ENCODE assay signal across 1 cellular context in the genomic region with DNA sequence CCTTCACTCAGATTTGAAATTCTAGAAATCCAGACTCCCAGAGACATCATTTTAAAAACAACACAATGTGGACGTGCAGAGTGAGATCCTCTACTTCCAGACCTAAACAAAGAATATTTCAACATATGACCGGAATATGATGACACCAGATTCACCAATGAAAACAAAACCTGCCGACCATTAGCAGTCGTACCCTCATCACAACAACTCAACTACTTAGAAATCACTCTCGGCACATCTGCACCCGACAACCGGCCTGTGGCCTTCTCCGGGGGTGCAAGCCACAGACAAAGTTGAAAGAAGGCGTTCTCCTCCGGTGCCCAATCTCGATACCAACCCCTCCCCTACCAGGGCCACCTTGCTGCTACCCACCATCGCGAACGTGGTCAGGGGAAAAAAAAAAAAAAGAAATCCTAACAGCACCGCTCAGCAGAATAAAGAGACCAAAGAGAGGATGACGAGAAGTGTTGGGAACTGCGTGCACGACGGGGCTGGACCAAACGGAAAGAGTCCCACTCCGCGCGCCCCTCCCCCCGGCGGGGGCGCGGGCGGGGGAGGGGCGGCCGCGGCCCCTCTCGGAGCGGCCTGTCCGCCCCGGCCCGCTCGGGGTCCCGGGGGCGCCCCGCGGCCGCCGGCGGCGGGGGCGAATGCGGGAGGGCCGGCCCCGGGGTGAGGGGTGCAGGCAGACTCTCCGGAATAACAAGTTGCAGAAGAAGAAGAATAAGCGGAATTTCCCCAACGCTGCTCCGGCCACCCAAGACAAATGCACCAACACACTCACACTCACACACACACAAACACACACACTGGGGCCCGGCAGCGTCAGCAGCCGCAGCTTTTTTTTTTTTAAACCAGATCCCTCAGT.
TF ChIP-seq lines count a peak whose summit lies in the region.

No MANE protein-coding gene starts in this region.

TF ChIP-seq in HepG2, 621 proteins besides CTCF, POLR2A, EP300 and RAD21 (continued from another document and continues in another):
- TF ChIP-seq, protein P1, sequence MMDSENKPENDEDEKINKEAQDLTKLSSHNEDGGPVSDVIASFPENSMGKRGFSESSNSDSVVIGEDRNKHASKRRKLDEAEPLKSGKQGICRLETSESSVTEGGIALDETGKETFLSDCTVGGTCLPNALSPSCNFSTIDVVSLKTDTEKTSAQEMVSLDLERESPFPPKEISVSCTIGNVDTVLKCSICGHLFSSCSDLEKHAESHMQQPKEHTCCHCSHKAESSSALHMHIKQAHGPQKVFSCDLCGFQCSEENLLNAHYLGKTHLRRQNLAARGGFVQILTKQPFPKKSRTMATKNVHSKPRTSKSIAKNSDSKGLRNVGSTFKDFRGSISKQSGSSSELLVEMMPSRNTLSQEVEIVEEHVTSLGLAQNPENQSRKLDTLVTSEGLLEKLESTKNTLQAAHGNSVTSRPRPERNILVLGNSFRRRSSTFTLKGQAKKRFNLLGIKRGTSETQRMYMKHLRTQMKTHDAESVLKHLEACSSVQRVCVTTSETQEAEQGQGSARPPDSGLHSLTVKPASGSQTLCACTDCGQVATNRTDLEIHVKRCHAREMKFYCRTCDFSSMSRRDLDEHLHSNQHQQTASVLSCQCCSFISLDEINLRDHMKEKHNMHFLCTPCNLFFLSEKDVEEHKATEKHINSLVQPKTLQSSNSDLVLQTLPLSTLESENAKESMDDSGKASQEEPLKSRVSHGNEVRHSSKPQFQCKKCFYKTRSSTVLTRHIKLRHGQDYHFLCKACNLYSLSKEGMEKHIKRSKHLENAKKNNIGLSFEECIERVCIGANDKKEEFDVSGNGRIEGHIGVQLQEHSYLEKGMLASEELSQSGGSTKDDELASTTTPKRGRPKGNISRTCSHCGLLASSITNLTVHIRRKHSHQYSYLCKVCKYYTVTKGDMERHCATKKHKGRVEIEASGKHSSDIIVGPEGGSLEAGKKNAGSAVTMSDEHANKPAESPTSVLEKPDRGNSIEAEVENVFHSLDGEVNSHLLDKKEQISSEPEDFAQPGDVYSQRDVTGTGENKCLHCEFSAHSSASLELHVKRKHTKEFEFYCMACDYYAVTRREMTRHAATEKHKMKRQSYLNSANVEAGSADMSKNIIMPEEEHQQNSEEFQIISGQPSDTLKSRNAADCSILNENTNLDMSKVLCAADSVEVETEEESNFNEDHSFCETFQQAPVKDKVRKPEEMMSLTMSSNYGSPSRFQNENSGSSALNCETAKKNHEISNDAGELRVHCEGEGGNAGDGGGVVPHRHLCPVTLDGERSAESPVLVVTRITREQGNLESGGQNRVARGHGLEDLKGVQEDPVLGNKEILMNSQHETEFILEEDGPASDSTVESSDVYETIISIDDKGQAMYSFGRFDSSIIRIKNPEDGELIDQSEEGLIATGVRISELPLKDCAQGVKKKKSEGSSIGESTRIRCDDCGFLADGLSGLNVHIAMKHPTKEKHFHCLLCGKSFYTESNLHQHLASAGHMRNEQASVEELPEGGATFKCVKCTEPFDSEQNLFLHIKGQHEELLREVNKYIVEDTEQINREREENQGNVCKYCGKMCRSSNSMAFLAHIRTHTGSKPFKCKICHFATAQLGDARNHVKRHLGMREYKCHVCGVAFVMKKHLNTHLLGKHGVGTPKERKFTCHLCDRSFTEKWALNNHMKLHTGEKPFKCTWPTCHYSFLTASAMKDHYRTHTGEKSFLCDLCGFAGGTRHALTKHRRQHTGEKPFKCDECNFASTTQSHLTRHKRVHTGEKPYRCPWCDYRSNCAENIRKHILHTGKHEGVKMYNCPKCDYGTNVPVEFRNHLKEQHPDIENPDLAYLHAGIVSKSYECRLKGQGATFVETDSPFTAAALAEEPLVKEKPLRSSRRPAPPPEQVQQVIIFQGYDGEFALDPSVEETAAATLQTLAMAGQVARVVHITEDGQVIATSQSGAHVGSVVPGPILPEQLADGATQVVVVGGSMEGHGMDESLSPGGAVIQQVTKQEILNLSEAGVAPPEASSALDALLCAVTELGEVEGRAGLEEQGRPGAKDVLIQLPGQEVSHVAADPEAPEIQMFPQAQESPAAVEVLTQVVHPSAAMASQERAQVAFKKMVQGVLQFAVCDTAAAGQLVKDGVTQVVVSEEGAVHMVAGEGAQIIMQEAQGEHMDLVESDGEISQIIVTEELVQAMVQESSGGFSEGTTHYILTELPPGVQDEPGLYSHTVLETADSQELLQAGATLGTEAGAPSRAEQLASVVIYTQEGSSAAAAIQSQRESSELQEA (CRISPR knock-in tag; IDR thresholded peaks at IDR 0.05; ENCODE audit: not compliant biosample characterization), result no peak
- TF ChIP-seq, protein P2, sequence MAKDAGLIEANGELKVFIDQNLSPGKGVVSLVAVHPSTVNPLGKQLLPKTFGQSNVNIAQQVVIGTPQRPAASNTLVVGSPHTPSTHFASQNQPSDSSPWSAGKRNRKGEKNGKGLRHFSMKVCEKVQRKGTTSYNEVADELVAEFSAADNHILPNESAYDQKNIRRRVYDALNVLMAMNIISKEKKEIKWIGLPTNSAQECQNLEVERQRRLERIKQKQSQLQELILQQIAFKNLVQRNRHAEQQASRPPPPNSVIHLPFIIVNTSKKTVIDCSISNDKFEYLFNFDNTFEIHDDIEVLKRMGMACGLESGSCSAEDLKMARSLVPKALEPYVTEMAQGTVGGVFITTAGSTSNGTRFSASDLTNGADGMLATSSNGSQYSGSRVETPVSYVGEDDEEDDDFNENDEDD (CRISPR knock-in tag; IDR thresholded peaks at IDR 0.05; ENCODE audit: borderline replicate concordance), result no peak
- TF ChIP-seq ZNF660 (CRISPR knock-in tag; IDR thresholded peaks at IDR 0.05; ENCODE audit: borderline replicate concordance, low read depth) (no peak), SMAD3 (CRISPR knock-in tag; IDR thresholded peaks at IDR 0.05) (0 out of 2 replicates have a peak, but pooled peaks have one; percentile 29), IRX3 (CRISPR knock-in tag; IDR thresholded peaks at IDR 0.05; ENCODE audit: borderline replicate concordance, low read depth) (no peak), SIN3A (IDR thresholded peaks at IDR 0.05; ENCODE audit: borderline replicate concordance, low read depth, low read length) (peak; percentile 4; the same call in 1 of the 2 replicates), ZNF468 (CRISPR knock-in tag; IDR thresholded peaks at IDR 0.05) (no peak), ZNF703 (CRISPR knock-in tag; IDR thresholded peaks at IDR 0.05; ENCODE audit: borderline replicate concordance) (no peak), ZNF562 (CRISPR knock-in tag; IDR thresholded peaks at IDR 0.05; ENCODE audit: borderline replicate concordance) (no peak), SOX6 (IDR thresholded peaks at IDR 0.05) (no peak), SOX6 (CRISPR knock-in tag; IDR thresholded peaks at IDR 0.05) (peak; percentile 82), NCOA2 (CRISPR knock-in tag; IDR thresholded peaks at IDR 0.05) (no peak; the same call in 1 of the 2 replicates), FLYWCH1 (CRISPR knock-in tag; IDR thresholded peaks at IDR 0.05) (no peak), POGZ (CRISPR knock-in tag; IDR thresholded peaks at IDR 0.05) (no peak), SIX1 (CRISPR knock-in tag; IDR thresholded peaks at IDR 0.05; ENCODE audit: borderline replicate concordance) (0 out of 2 replicates have a peak, but pooled peaks have one; percentile 17), FOXA3 (CRISPR knock-in tag; IDR thresholded peaks at IDR 0.05) (peak; percentile 65), KLF16 (CRISPR knock-in tag; IDR thresholded peaks at IDR 0.05) (peak in 1 of 2 experiments; percentile 77; a peak in 2 of 4 replicates), SRSF1 (optimal IDR thresholded peaks at IDR 0.05; ENCODE audit: low read depth, low read length) (no peak), ATAD3A (CRISPR knock-in tag; IDR thresholded peaks at IDR 0.05) (no peak), HOXA9 (CRISPR knock-in tag; IDR thresholded peaks at IDR 0.05; ENCODE audit: borderline replicate concordance) (no peak), ZNF768 (CRISPR knock-in tag; IDR thresholded peaks at IDR 0.05) (no peak), ZNF431 (CRISPR knock-in tag; IDR thresholded peaks at IDR 0.05; ENCODE audit: borderline replicate concordance, low read depth) (no peak), KAT7 (CRISPR knock-in tag; IDR thresholded peaks at IDR 0.05; ENCODE audit: borderline replicate concordance) (no peak), ZNF367 (CRISPR knock-in tag; IDR thresholded peaks at IDR 0.05; ENCODE audit: borderline replicate concordance) (no peak), ZNF652 (CRISPR knock-in tag; IDR thresholded peaks at IDR 0.05; ENCODE audit: borderline replicate concordance, low read depth) (no peak), SAP130 (CRISPR knock-in tag; IDR thresholded peaks at IDR 0.05; ENCODE audit: low read depth) (peak; percentile 89)
- TF ChIP-seq, protein P3, sequence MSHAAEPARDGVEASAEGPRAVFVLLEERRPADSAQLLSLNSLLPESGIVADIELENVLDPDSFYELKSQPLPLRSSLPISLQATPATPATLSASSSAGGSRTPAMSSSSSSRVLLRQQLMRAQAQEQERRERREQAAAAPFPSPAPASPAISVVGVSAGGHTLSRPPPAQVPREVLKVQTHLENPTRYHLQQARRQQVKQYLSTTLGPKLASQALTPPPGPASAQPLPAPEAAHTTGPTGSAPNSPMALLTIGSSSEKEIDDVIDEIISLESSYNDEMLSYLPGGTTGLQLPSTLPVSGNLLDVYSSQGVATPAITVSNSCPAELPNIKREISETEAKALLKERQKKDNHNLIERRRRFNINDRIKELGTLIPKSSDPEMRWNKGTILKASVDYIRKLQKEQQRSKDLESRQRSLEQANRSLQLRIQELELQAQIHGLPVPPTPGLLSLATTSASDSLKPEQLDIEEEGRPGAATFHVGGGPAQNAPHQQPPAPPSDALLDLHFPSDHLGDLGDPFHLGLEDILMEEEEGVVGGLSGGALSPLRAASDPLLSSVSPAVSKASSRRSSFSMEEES (CRISPR knock-in tag; IDR thresholded peaks at IDR 0.05), result no peak
- TF ChIP-seq, protein P4, sequence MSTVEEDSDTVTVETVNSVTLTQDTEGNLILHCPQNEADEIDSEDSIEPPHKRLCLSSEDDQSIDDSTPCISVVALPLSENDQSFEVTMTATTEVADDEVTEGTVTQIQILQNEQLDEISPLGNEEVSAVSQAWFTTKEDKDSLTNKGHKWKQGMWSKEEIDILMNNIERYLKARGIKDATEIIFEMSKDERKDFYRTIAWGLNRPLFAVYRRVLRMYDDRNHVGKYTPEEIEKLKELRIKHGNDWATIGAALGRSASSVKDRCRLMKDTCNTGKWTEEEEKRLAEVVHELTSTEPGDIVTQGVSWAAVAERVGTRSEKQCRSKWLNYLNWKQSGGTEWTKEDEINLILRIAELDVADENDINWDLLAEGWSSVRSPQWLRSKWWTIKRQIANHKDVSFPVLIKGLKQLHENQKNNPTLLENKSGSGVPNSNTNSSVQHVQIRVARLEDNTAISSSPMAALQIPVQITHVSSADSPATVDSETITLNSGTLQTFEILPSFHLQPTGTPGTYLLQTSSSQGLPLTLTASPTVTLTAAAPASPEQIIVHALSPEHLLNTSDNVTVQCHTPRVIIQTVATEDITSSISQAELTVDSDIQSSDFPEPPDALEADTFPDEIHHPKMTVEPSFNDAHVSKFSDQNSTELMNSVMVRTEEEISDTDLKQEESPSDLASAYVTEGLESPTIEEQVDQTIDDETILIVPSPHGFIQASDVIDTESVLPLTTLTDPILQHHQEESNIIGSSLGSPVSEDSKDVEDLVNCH (CRISPR knock-in tag; IDR thresholded peaks at IDR 0.05), result no peak
- TF ChIP-seq, protein P5, sequence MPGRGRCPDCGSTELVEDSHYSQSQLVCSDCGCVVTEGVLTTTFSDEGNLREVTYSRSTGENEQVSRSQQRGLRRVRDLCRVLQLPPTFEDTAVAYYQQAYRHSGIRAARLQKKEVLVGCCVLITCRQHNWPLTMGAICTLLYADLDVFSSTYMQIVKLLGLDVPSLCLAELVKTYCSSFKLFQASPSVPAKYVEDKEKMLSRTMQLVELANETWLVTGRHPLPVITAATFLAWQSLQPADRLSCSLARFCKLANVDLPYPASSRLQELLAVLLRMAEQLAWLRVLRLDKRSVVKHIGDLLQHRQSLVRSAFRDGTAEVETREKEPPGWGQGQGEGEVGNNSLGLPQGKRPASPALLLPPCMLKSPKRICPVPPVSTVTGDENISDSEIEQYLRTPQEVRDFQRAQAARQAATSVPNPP (CRISPR knock-in tag; IDR thresholded peaks at IDR 0.05), result no peak
- TF ChIP-seq, protein P6, sequence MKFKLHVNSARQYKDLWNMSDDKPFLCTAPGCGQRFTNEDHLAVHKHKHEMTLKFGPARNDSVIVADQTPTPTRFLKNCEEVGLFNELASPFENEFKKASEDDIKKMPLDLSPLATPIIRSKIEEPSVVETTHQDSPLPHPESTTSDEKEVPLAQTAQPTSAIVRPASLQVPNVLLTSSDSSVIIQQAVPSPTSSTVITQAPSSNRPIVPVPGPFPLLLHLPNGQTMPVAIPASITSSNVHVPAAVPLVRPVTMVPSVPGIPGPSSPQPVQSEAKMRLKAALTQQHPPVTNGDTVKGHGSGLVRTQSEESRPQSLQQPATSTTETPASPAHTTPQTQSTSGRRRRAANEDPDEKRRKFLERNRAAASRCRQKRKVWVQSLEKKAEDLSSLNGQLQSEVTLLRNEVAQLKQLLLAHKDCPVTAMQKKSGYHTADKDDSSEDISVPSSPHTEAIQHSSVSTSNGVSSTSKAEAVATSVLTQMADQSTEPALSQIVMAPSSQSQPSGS (CRISPR knock-in tag; IDR thresholded peaks at IDR 0.05), result no peak
- TF ChIP-seq, protein P7, sequence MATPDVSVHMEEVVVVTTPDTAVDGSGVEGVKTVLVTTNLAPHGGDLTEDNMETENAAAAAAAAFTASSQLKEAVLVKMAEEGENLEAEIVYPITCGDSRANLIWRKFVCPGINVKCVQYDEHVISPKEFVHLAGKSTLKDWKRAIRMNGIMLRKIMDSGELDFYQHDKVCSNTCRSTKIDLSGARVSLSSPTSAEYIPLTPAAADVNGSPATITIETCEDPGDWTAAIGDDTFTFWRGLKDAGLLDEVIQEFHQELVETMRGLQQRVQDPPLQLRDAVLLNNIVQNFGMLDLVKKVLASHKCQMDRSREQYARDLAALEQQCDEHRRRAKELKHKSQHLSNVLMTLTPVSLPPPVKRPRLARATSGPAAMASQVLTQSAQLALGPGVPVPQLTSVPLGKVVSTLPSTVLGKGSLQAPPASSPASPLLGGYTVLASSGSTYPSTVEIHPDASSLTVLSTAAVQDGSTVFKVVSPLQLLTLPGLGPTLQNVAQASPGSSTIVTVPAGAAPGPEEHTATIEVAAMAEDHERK (CRISPR knock-in tag; IDR thresholded peaks at IDR 0.05; ENCODE audit: low read depth), result no peak
- TF ChIP-seq, protein P8, sequence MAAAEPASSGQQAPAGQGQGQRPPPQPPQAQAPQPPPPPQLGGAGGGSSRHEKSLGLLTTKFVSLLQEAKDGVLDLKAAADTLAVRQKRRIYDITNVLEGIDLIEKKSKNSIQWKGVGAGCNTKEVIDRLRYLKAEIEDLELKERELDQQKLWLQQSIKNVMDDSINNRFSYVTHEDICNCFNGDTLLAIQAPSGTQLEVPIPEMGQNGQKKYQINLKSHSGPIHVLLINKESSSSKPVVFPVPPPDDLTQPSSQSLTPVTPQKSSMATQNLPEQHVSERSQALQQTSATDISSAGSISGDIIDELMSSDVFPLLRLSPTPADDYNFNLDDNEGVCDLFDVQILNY (CRISPR knock-in tag; conservative IDR thresholded peaks at IDR 0.05), result no peak
